ENCODE assay signal across 1 cellular context in genomic region chr11:17352925-17353227, GRCh38.
TF ChIP-seq lines count a peak whose summit lies in the region.

No MANE protein-coding gene starts in this region.

TF ChIP-seq in IMR-90, 13 proteins besides CTCF, POLR2A, EP300 and RAD21 (continued from another document):
- no peak for TF ChIP-seq NFE2L2 (IDR thresholded peaks at IDR 0.05; ENCODE audit: low read depth, low read length)
- TF ChIP-seq BHLHE40 (IDR thresholded peaks at IDR 0.05; ENCODE audit: low read depth, low read length) = no peak
